14 cellular contexts compared by ENCODE assay signal in genomic region chr5:215256-215655, GRCh38. TPM values are rescaled to one million over a fixed set of nuclear protein-coding genes. Genes with fewer than 3 reads are reported as not detected.
A peak's percentile ranks its signal among the peaks of the same experiment; 100 is the strongest.
DNase-seq lines count a peak whose midpoint lies in the region; ATAC-seq, FAIRE-seq and TF ChIP-seq lines count a peak whose summit lies in the region.
"Not testable (repeated sequence)": the region's sequence is repeated elsewhere in the genome, so short reads cannot be mapped to it uniquely, and the experiment has no call there.
"Had no signal": no experiment of that assay in that cellular context is flagged by ENCODE, and none has a peak within 500 bp of the region (broad histone marks: within the 10 kb centered on the region; RNA-seq: fewer than 3 reads in every experiment).

No MANE protein-coding gene starts in this region.

- not testable (repeated sequence) for H3K36me3 ChIP-seq in CD8-positive, alpha-beta memory T cell (ENCODE audit: insufficient read depth, low read length); keratinocyte (ENCODE audit: control insufficient read depth in 2 of 2, extremely low read depth in 1 of 2, insufficient read depth in 2 of 2, low read length in 2 of 2); uterus

- CTCF ChIA-PET in CD8-positive, alpha-beta memory T cell (lab: Charles Lee); activated B cell treated with CpG ODN at 0.5 μM for 24 hours (lab: Charles Lee): not testable (repeated sequence)
- CTCF ChIA-PET in MCF 10A (lab: Yijun Ruan, JAX), result interaction anchor here (0.6 kb wide), 1 partner anchor 83 kb away, joined by 3 read pairs; no protein-coding TSS in a partner anchor

- not testable (repeated sequence) for H3K9ac ChIP-seq in keratinocyte (ENCODE audit: control insufficient read depth, extremely low read depth, insufficient read depth, low read length)

- peaks cover 44% of the 10 kb centered on the region for H3K79me2 ChIP-seq in keratinocyte (ENCODE audit: control insufficient read depth, insufficient read depth, low read length)

- TF ChIP-seq POLR2A in uterus (IDR thresholded peaks at IDR 0.05), result not testable (repeated sequence)

- not testable (repeated sequence) for FAIRE-seq in keratinocyte (lab: Jason Lieb, UNC)

- not testable (repeated sequence) for H3K27me3 Mint-ChIP-seq in CD8-positive, alpha-beta memory T cell; activated B cell treated with CpG ODN at 0.5 μM for 24 hours; MCF 10A (ENCODE audit: insufficient read depth, unreplicated experiment); osteocyte (ENCODE audit: unreplicated experiment)

- H3K27ac ChIP-seq in CD8-positive, alpha-beta memory T cell (ENCODE audit: low read depth, low read length), result not testable (repeated sequence)
- peak overlapping the region; percentile 39 for H3K27ac ChIP-seq in keratinocyte (ENCODE audit: control insufficient read depth, insufficient read depth, low read length)
- H3K27ac ChIP-seq in uterus, result peak overlapping the region; percentile 49 to 61

- H3K9me3 Mint-ChIP-seq in CD8-positive, alpha-beta memory T cell; activated B cell treated with CpG ODN at 0.5 μM for 24 hours; MCF 10A (ENCODE audit: unreplicated experiment); osteocyte (ENCODE audit: unreplicated experiment): not testable (repeated sequence)

- POLR2A ChIA-PET in CD8-positive, alpha-beta memory T cell (lab: Charles Lee); activated B cell treated with CpG ODN at 0.5 μM for 24 hours (lab: Charles Lee); MCF 10A (lab: Yijun Ruan, JAX): not testable (repeated sequence)

- H3K4me1 ChIP-seq in CD8-positive, alpha-beta memory T cell (ENCODE audit: insufficient read depth, low read length); uterus: not testable (repeated sequence)
- H3K4me1 ChIP-seq in keratinocyte (ENCODE audit: control insufficient read depth, extremely low read depth, insufficient read depth, low read length), result peaks cover 10% of the 10 kb centered on the region

- H3K9me3 ChIP-seq in CD8-positive, alpha-beta memory T cell (ENCODE audit: low read length); keratinocyte (ENCODE audit: control insufficient read depth, low read depth, low read length); uterus: not testable (repeated sequence)

- H3K9me1 ChIP-seq in keratinocyte (ENCODE audit: control insufficient read depth, extremely low read depth, insufficient read depth, low read length), result not testable (repeated sequence)

- H3K27ac Mint-ChIP-seq in CD8-positive, alpha-beta memory T cell, result peak overlapping the region in 7 of 8 donors; percentile 7 to 81 (median 28)
- H3K27ac Mint-ChIP-seq in activated B cell treated with CpG ODN at 0.5 μM for 24 hours, result peak overlapping the region; percentile 66
- H3K27ac Mint-ChIP-seq in MCF 10A (ENCODE audit: low read depth, unreplicated experiment), result peak overlapping the region; percentile 21
- H3K27ac Mint-ChIP-seq in osteocyte (ENCODE audit: unreplicated experiment), result peak overlapping the region; percentile 69

- not testable (repeated sequence) for DNase-seq in CD8-positive, alpha-beta memory T cell; activated B cell treated with CpG ODN at 0.5 μM for 24 hours; keratinocyte (ENCODE audit: low read depth, low spot score); osteocyte (ENCODE audit: extremely low spot score, unreplicated experiment); uterus
- peak; percentile 63 for DNase-seq in M059J (ENCODE audit: low read depth)
- peak; percentile 31 for DNase-seq in activated effector memory CD4-positive, alpha-beta T cell treated with anti-CD3 and anti-CD28 coated beads, Interleukin-2, amount 50 U/mL, for 16 hours
- peak; percentile 8 for DNase-seq in MCF 10A (ENCODE audit: unreplicated experiment)

- not testable (repeated sequence) for H2AFZ ChIP-seq in keratinocyte (ENCODE audit: control insufficient read depth, low read length)

- BruUV-seq in MCF 10A (replicated peaks; lab: Mats Ljungman, UMichigan), result not testable (repeated sequence)

- H3K36me3 Mint-ChIP-seq in CD8-positive, alpha-beta memory T cell, result peaks cover 0 to 40% (median 2%) of the 10 kb centered on the region in 3 donors
- H3K36me3 Mint-ChIP-seq in activated B cell treated with CpG ODN at 0.5 μM for 24 hours (ENCODE audit: low read depth), result peaks cover 16% of the 10 kb centered on the region
- H3K36me3 Mint-ChIP-seq in MCF 10A (ENCODE audit: insufficient read depth, unreplicated experiment), result peaks cover 25% of the 10 kb centered on the region
- H3K36me3 Mint-ChIP-seq in osteocyte (ENCODE audit: unreplicated experiment), result peaks cover 12% of the 10 kb centered on the region

- peaks cover 30 to 44% (median 42%) of the 10 kb centered on the region in 3 donors for H3K4me1 Mint-ChIP-seq in CD8-positive, alpha-beta memory T cell
- H3K4me1 Mint-ChIP-seq in activated B cell treated with CpG ODN at 0.5 μM for 24 hours, result peaks cover 47% of the 10 kb centered on the region
- not testable (repeated sequence) for H3K4me1 Mint-ChIP-seq in MCF 10A (ENCODE audit: insufficient read depth, unreplicated experiment)
- H3K4me1 Mint-ChIP-seq in osteocyte (ENCODE audit: unreplicated experiment), result peaks cover 36% of the 10 kb centered on the region

- peak overlapping the region; percentile 5 to 82 (median 36) for H3K4me3 Mint-ChIP-seq in CD8-positive, alpha-beta memory T cell
- H3K4me3 Mint-ChIP-seq in activated B cell treated with CpG ODN at 0.5 μM for 24 hours (peak overlapping the region; percentile 70), MCF 10A (ENCODE audit: unreplicated experiment) (peak overlapping the region; percentile 37), osteocyte (ENCODE audit: unreplicated experiment) (peak overlapping the region; percentile 15)

- TF ChIP-seq CTCF in activated B cell treated with CpG ODN at 0.5 μM for 24 hours (IDR thresholded peaks at IDR 0.05); MCF 10A (IDR thresholded peaks at IDR 0.05; ENCODE audit: unreplicated experiment); keratinocyte (optimal IDR thresholded peaks at IDR 0.05 in 1 of 3, IDR thresholded peaks at IDR 0.05 in 1 of 3, conservative IDR thresholded peaks at IDR 0.05 in 1 of 3; ENCODE audit: extremely low read depth in 1 of 3, insufficient read depth in 2 of 3, low read length in 3 of 3); osteocyte (IDR thresholded peaks at IDR 0.05); uterus (IDR thresholded peaks at IDR 0.05): not testable (repeated sequence)

- H3K4me3 ChIP-seq in CD8-positive, alpha-beta memory T cell (ENCODE audit: low read length); uterus: not testable (repeated sequence)
- peak overlapping the region in 2 of 3 experiments; percentile 15 to 19 for H3K4me3 ChIP-seq in keratinocyte (ENCODE audit: control insufficient read depth in 2 of 3, extremely low read depth in 1 of 3, insufficient read depth in 2 of 3, low read depth in 1 of 3, low read length in 3 of 3)

- H4K20me1 ChIP-seq in keratinocyte (ENCODE audit: control insufficient read depth, extremely low read depth, insufficient read depth, low read length), result not testable (repeated sequence)

- ATAC-seq in activated B cell treated with CpG ODN at 0.5 μM for 24 hours (ENCODE audit: low read depth), result not testable (repeated sequence)

- peak overlapping the region; percentile 56 for H3K4me2 ChIP-seq in keratinocyte (ENCODE audit: control insufficient read depth, extremely low read depth, insufficient read depth, low read depth, low read length)

- dilution Hi-C loops in keratinocyte (cut with MboI; ENCODE audit: extremely low pct_ligation_motif_present, low sequenced_read_pairs), result not testable (repeated sequence)

- not testable (repeated sequence) for H3K27me3 ChIP-seq in CD8-positive, alpha-beta memory T cell (ENCODE audit: insufficient read depth, low read length, poor library complexity, severe bottlenecking); keratinocyte (ENCODE audit: control insufficient read depth, extremely low read depth, insufficient read depth, low read length); uterus

- intact Hi-C loops in activated B cell treated with CpG ODN at 0.5 μM for 24 hours (cut with micrococcal nuclease), result loop anchor here (5.0 kb wide), 1 partner anchor 227 kb away; the partner anchor contains the start of gene EXOC3
- intact Hi-C loops in MCF 10A (cut with micrococcal nuclease); uterus (cut with DNase I; ENCODE audit: low total_unique reads): not testable (repeated sequence)

RNA-seq across cellular contexts. Expression of gene CCDC127, which starts 2.7 kb away (rescaled TPM):
- 1 to 10 TPM; 7.2 to 8.3 TPM for total RNA-seq in CD8-positive, alpha-beta memory T cell
- polyA plus RNA-seq in CD8-positive, alpha-beta memory T cell, result 5.3 TPM
- total RNA-seq in M059J (2014; rRNA removed; shearing (Covaris generic)), result 3.4 and 5.4 TPM in 2 replicates
- total RNA-seq in activated B cell treated with CpG ODN at 0.5 μM for 24 hours, result 5.7 and 6.4 TPM in 2 replicates
- 4.5 and 5.8 TPM in 2 replicates for total RNA-seq in MCF 10A (2022)
- 4.6 to 5.7 TPM (median 4.9 TPM) in 3 replicates for polyA plus RNA-seq in keratinocyte
- polyA plus RNA-seq in keratinocyte (2011; ENCODE audit: low read depth), result 5.7 TPM
- polyA plus RNA-seq in keratinocyte (2011; cell fraction: cytosol; rRNA removed), result 4.1 TPM in 2 replicates
- 10.1 and 11.2 TPM in 2 replicates for polyA plus RNA-seq in keratinocyte (2011; cell fraction: nucleus; rRNA removed)
- polyA plus RNA-seq in keratinocyte (2012; ENCODE audit: low replicate concordance), result 3.9 and 5.3 TPM in 2 replicates
- polyA minus RNA-seq in keratinocyte, result 2.8 to 4.7 TPM (median 3.9 TPM) in 3 replicates
- 3.6 TPM for polyA minus RNA-seq in keratinocyte (2011; cell fraction: cytosol; rRNA and poly(A)+ RNA removed)
- 4.2 and 6.7 TPM in 2 replicates for polyA minus RNA-seq in keratinocyte (2011; cell fraction: nucleus; rRNA and poly(A)+ RNA removed)
- 9.9 and 11.1 TPM in 2 replicates for total RNA-seq in osteocyte
- total RNA-seq in uterus, result 10 to 100 TPM in 1 of 4 donors, 1 to 10 TPM in 3; 2.6 to 10.2 (median 6.0) TPM

RNA-seq across cellular contexts. Expression of gene SDHA, which starts 2.9 kb away (rescaled TPM):
- total RNA-seq in CD8-positive, alpha-beta memory T cell, result 100 to 1,000 TPM; 168 to 171 TPM
- 237 TPM for polyA plus RNA-seq in CD8-positive, alpha-beta memory T cell
- total RNA-seq in M059J (2014; rRNA removed; shearing (Covaris generic)), result 78.4 and 109 TPM in 2 replicates
- total RNA-seq in activated B cell treated with CpG ODN at 0.5 μM for 24 hours (90.5 and 95.7 TPM in 2 replicates), MCF 10A (2022) (73.4 and 75.0 TPM in 2 replicates), osteocyte (130 and 136 TPM in 2 replicates), uterus (10 to 100 TPM; 39.1 to 97.1 (median 65.4) TPM)
- 118 to 179 TPM (median 178 TPM) in 3 replicates for polyA plus RNA-seq in keratinocyte
- 79.2 TPM for polyA plus RNA-seq in keratinocyte (2011; ENCODE audit: low read depth)
- 93.4 and 117 TPM in 2 replicates for polyA plus RNA-seq in keratinocyte (2011; cell fraction: cytosol; rRNA removed)
- 213 and 214 TPM in 2 replicates for polyA plus RNA-seq in keratinocyte (2011; cell fraction: nucleus; rRNA removed)
- 133 and 179 TPM in 2 replicates for polyA plus RNA-seq in keratinocyte (2012; ENCODE audit: low replicate concordance)
- 232 to 318 TPM (median 239 TPM) in 3 replicates for polyA minus RNA-seq in keratinocyte
- 144 TPM for polyA minus RNA-seq in keratinocyte (2011; cell fraction: cytosol; rRNA and poly(A)+ RNA removed)
- 112 and 144 TPM in 2 replicates for polyA minus RNA-seq in keratinocyte (2011; cell fraction: nucleus; rRNA and poly(A)+ RNA removed)

RNA-seq across cellular contexts. Expression of gene LRRC14B, which starts 24.0 kb away (rescaled TPM):
- not detected for total RNA-seq in CD8-positive, alpha-beta memory T cell
- polyA plus RNA-seq in CD8-positive, alpha-beta memory T cell, result not detected
- not detected in 2 replicates for total RNA-seq in M059J (2014; rRNA removed; shearing (Covaris generic))
- not detected in 2 replicates for total RNA-seq in activated B cell treated with CpG ODN at 0.5 μM for 24 hours
- total RNA-seq in MCF 10A (2022), result not detected in 2 replicates
- polyA plus RNA-seq in keratinocyte, result not detected in 3 replicates
- polyA plus RNA-seq in keratinocyte (2011; ENCODE audit: low read depth), result not detected
- polyA plus RNA-seq in keratinocyte (2011; cell fraction: cytosol; rRNA removed), result not detected in 2 replicates
- not detected in 2 replicates for polyA plus RNA-seq in keratinocyte (2011; cell fraction: nucleus; rRNA removed)
- not detected in 2 replicates for polyA plus RNA-seq in keratinocyte (2012; ENCODE audit: low replicate concordance)
- polyA minus RNA-seq in keratinocyte, result not detected in 3 replicates
- not detected for polyA minus RNA-seq in keratinocyte (2011; cell fraction: cytosol; rRNA and poly(A)+ RNA removed)
- polyA minus RNA-seq in keratinocyte (2011; cell fraction: nucleus; rRNA and poly(A)+ RNA removed), result not detected in 2 replicates
- total RNA-seq in osteocyte, result not detected in 2 replicates
- total RNA-seq in uterus, result not detected
- total RNA-seq: aorta, endodermal cell, occipital lobe, PC-9, sciatic nerve had no signal
- polyA plus RNA-seq: aorta, BJ had no signal

RNA-seq across cellular contexts. Expression of gene PDCD6, which starts 56.2 kb away (rescaled TPM):
- total RNA-seq in CD8-positive, alpha-beta memory T cell, result 100 to 1,000 TPM in 1 of 2 experiments, 10 to 100 TPM in 1; 100.0 to 105 TPM
- 194 TPM for polyA plus RNA-seq in CD8-positive, alpha-beta memory T cell
- total RNA-seq in M059J (2014; rRNA removed; shearing (Covaris generic)), result 120 and 149 TPM in 2 replicates
- total RNA-seq in activated B cell treated with CpG ODN at 0.5 μM for 24 hours, result 113 and 116 TPM in 2 replicates
- 107 and 133 TPM in 2 replicates for total RNA-seq in MCF 10A (2022)
- polyA plus RNA-seq in keratinocyte, result 276 to 329 TPM (median 309 TPM) in 3 replicates
- 118 TPM for polyA plus RNA-seq in keratinocyte (2011; ENCODE audit: low read depth)
- polyA plus RNA-seq in keratinocyte (2011; cell fraction: cytosol; rRNA removed), result 264 and 313 TPM in 2 replicates
- 201 and 202 TPM in 2 replicates for polyA plus RNA-seq in keratinocyte (2011; cell fraction: nucleus; rRNA removed)
- polyA plus RNA-seq in keratinocyte (2012; ENCODE audit: low replicate concordance), result 192 and 230 TPM in 2 replicates
- 225 to 246 TPM (median 233 TPM) in 3 replicates for polyA minus RNA-seq in keratinocyte
- 130 TPM for polyA minus RNA-seq in keratinocyte (2011; cell fraction: cytosol; rRNA and poly(A)+ RNA removed)
- polyA minus RNA-seq in keratinocyte (2011; cell fraction: nucleus; rRNA and poly(A)+ RNA removed), result 51.4 and 70.7 TPM in 2 replicates
- total RNA-seq in osteocyte, result 94.7 and 106 TPM in 2 replicates
- total RNA-seq in uterus, result 10 to 100 TPM; 73.1 to 85.9 (median 79.7) TPM

Comparison
In these comparisons a context has a peak if more than half of its experiments do, and no peak if none do; other contexts are left out.
1. H3K4me3 Mint-ChIP-seq: peak in every context shown above with its lines; median percentile 70 in activated B cell treated with CpG ODN at 0.5 μM for 24 hours; 37 in MCF 10A; 36 in CD8-positive, alpha-beta memory T cell; 15 in osteocyte.